In genomic region chr3:42088803-42089520, GRCh38 we compare ENCODE assay signal across 1 cellular context.
TF ChIP-seq lines count a peak whose summit lies in the region.

No MANE protein-coding gene starts in this region.

TF ChIP-seq in WTC11, 78 proteins besides CTCF, POLR2A, EP300 and RAD21 (continued from another document):
- TF ChIP-seq MAX (CRISPR knock-in tag; IDR thresholded peaks at IDR 0.05) = no peak
- TF ChIP-seq ATF2 (CRISPR knock-in tag; IDR thresholded peaks at IDR 0.05; ENCODE audit: borderline replicate concordance, low read depth) = no peak
- TF ChIP-seq GABPB1 (CRISPR knock-in tag; IDR thresholded peaks at IDR 0.05) = no peak
- TF ChIP-seq ZNF425 (CRISPR knock-in tag; conservative IDR thresholded peaks at IDR 0.05) = no peak
- no peak for TF ChIP-seq NR3C1 (CRISPR knock-in tag; conservative IDR thresholded peaks at IDR 0.05; ENCODE audit: low read depth)
- no peak for TF ChIP-seq ZNF121 (CRISPR knock-in tag; IDR thresholded peaks at IDR 0.05)
- no peak for TF ChIP-seq ZNF416 (CRISPR knock-in tag; IDR thresholded peaks at IDR 0.05)
- TF ChIP-seq OVOL2 (CRISPR knock-in tag; IDR thresholded peaks at IDR 0.05; ENCODE audit: borderline replicate concordance) = no peak
- TF ChIP-seq E2F5 (CRISPR knock-in tag; IDR thresholded peaks at IDR 0.05) = no peak
- TF ChIP-seq JAZF1 (CRISPR knock-in tag; IDR thresholded peaks at IDR 0.05) = no peak
TF ChIP-seq in WTC11: peak in this region for 0.
